16 cellular contexts compared by ENCODE assay signal in genomic region chr22:24310969-24311368, GRCh38. TPM values are rescaled to one million over a fixed set of nuclear protein-coding genes. Genes with fewer than 3 reads are reported as not detected.
DNase-seq lines count a peak whose midpoint lies in the region; ATAC-seq, FAIRE-seq and TF ChIP-seq lines count a peak whose summit lies in the region.
"Had no signal": no experiment of that assay in that cellular context is flagged by ENCODE, and none has a peak within 500 bp of the region (broad histone marks: within the 10 kb centered on the region; RNA-seq: fewer than 3 reads in every experiment).

No MANE protein-coding gene starts in this region.

- peaks cover 4% of the 10 kb centered on the region for H3K36me3 ChIP-seq in bronchial epithelial cell (ENCODE audit: control insufficient read depth, insufficient read depth, low read length)

- POLR2A ChIA-PET in HEK293T (lab: Yijun Ruan, JAX): no interaction called here

- ATAC-seq in HG02571 (IDR thresholded peaks at IDR 0.05; ENCODE audit: unreplicated experiment): no peak
- no peak for ATAC-seq in esophagus mucosa

- CTCF ChIA-PET in HEK293T (lab: Yijun Ruan, JAX): no interaction called here

- no peak for TF ChIP-seq CTCF in bronchial epithelial cell (IDR thresholded peaks at IDR 0.05; ENCODE audit: insufficient read depth, low read length, severe bottlenecking)

- DNase-seq in HEK293T (ENCODE audit: extremely low spot score) (no peak), RPMI7951 (ENCODE audit: low read depth) (peak; percentile 7), bronchial epithelial cell (ENCODE audit: low read depth) (peak; percentile 75), NCI-H1048 (lab: John Stamatoyannopoulos, UW) (no peak), iPS-NIHi11 (ENCODE audit: low spot score) (no peak)
- DNase-seq: 8988T; ACHN; CD4-positive, CD25-positive, alpha-beta regulatory T cell; DMS53; GOT3; H9 had no signal

- FAIRE-seq in A204.1 (lab: Jason Lieb, UNC) (peak; percentile 3), bronchial epithelial cell (lab: Jason Lieb, UNC) (no peak)
- FAIRE-seq: GM18507 had no signal

- H3K4me3 ChIP-seq in bronchial epithelial cell (ENCODE audit: low read depth, low read length): no peak overlapping the region
- H3K4me3 ChIP-seq: BLaER1 treated with 17β-estradiol and CSF1 and Interleukin-3, amounts not matched to agents 10 nM and 100 nM had no signal

- no peaks in the 10 kb centered on the region for H3K27me3 ChIP-seq in bronchial epithelial cell (ENCODE audit: control insufficient read depth, insufficient read depth, low read length)
- H3K27me3 ChIP-seq: BLaER1 treated with 17β-estradiol and CSF1 and Interleukin-3, amounts not matched to agents 10 nM and 100 nM had no signal

TF ChIP-seq in HEK293T, 16 proteins besides CTCF, POLR2A, EP300 and RAD21:
- TF ChIP-seq PKNOX1 (IDR thresholded peaks at IDR 0.05) (peak; percentile 57), SUZ12 (IDR thresholded peaks at IDR 0.05) (no peak)

RNA-seq across cellular contexts. Expression of gene SPECC1L, which starts 40.3 kb away (rescaled TPM):
- total RNA-seq in RPMI7951 (2014; rRNA removed; shearing (Covaris generic)): 12.6 and 14.0 TPM in 2 replicates
- total RNA-seq in bronchial epithelial cell (25.0 and 28.3 TPM in 2 replicates), esophagus mucosa (33.4 TPM)

Comparison
In these comparisons a context has a peak if more than half of its experiments do, and no peak if none do; other contexts are left out.
1. DNase-seq: peak in RPMI7951 (single experiment) and bronchial epithelial cell (single experiment); none in HEK293T (single experiment), NCI-H1048 (single experiment) and iPS-NIHi11 (single experiment).